In the genomic region with DNA sequence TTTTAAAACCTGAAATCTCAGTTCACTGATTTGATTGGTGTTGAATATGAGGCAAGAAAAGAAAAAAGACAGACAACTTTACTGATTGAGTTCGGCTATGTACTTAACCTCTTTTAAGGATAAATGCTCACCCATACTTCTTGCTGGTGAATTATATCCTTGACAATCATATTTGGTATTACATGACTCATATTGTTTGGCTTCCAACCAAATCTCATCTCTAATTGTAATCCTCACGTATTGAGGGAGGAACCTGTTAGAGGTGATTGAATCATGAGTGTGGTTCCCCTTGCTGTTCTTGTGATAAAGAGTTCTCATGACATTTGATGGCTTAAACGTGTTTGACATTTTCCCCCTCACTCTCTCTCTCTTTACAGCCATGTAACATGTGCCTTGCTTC, we compare ENCODE assay signal across 31 cellular contexts.
"Had no signal": no experiment of that assay in that cellular context is flagged by ENCODE, and none has a peak within 500 bp of the region (broad histone marks: within the 10 kb centered on the region; RNA-seq: fewer than 3 reads in every experiment).

No MANE protein-coding gene starts in this region.

- H3K27ac Mint-ChIP-seq: activated CD4-positive, alpha-beta memory T cell treated with anti-CD3 and anti-CD28 coated beads, Interleukin-2, amount 10 ng/mL, durations not matched to agents 7 days and 5 days; activated CD8-positive, alpha-beta memory T cell treated with anti-CD3 and anti-CD28 coated beads, Interleukin-2, amount 10 ng/mL, durations not matched to agents 7 days and 5 days; activated naive CD4-positive, alpha-beta T cell treated with anti-CD3 and anti-CD28 coated beads, Interleukin-2, amount 10 ng/mL, durations not matched to agents 7 days and 5 days; activated naive CD8-positive, alpha-beta T cell; activated naive CD8-positive, alpha-beta T cell treated with anti-CD3 and anti-CD28 coated beads, Interleukin-2, amount 50 U/mL, for 24 hours; brain had no signal

- H3K4me1 ChIP-seq: colonic mucosa had no signal

- H3K27ac ChIP-seq: cardiac muscle cell, colonic mucosa, WERI-Rb-1 had no signal

- H3K27me3 Mint-ChIP-seq: activated CD4-positive, alpha-beta memory T cell treated with anti-CD3 and anti-CD28 coated beads, Interleukin-2, amount 10 ng/mL, durations not matched to agents 7 days and 5 days; activated CD8-positive, alpha-beta memory T cell treated with anti-CD3 and anti-CD28 coated beads, Interleukin-2, amount 10 ng/mL, durations not matched to agents 7 days and 5 days; activated naive CD4-positive, alpha-beta T cell treated with anti-CD3 and anti-CD28 coated beads, Interleukin-2, amount 10 ng/mL, durations not matched to agents 7 days and 5 days; activated naive CD8-positive, alpha-beta T cell; activated naive CD8-positive, alpha-beta T cell treated with anti-CD3 and anti-CD28 coated beads, Interleukin-2, amount 50 U/mL, for 24 hours; central memory CD8-positive, alpha-beta T cell had no signal

- H3K36me3 ChIP-seq: cardiac muscle cell, colonic mucosa, MG63, WERI-Rb-1 had no signal

- H3K9me3 ChIP-seq: colonic mucosa, MG63 had no signal

- H3K36me3 Mint-ChIP-seq: activated CD8-positive, alpha-beta memory T cell treated with anti-CD3 and anti-CD28 coated beads, Interleukin-2, amount 10 ng/mL, durations not matched to agents 7 days and 5 days; activated naive CD4-positive, alpha-beta T cell treated with anti-CD3 and anti-CD28 coated beads, Interleukin-2, amount 10 ng/mL, durations not matched to agents 7 days and 5 days; activated naive CD8-positive, alpha-beta T cell; brain had no signal

- H3K4me3 ChIP-seq: cardiac muscle cell, colonic mucosa, MG63 had no signal

- H3K4me1 Mint-ChIP-seq: activated CD4-positive, alpha-beta memory T cell treated with anti-CD3 and anti-CD28 coated beads, Interleukin-2, amount 10 ng/mL, durations not matched to agents 7 days and 5 days; activated CD8-positive, alpha-beta memory T cell treated with anti-CD3 and anti-CD28 coated beads, Interleukin-2, amount 10 ng/mL, durations not matched to agents 7 days and 5 days; activated naive CD4-positive, alpha-beta T cell treated with anti-CD3 and anti-CD28 coated beads, Interleukin-2, amount 10 ng/mL, durations not matched to agents 7 days and 5 days; activated naive CD8-positive, alpha-beta T cell treated with anti-CD3 and anti-CD28 coated beads, Interleukin-2, amount 50 U/mL, for 24 hours; brain; central memory CD8-positive, alpha-beta T cell had no signal

- H3K4me3 Mint-ChIP-seq: activated CD4-positive, alpha-beta memory T cell treated with anti-CD3 and anti-CD28 coated beads, Interleukin-2, amount 10 ng/mL, durations not matched to agents 7 days and 5 days; activated CD8-positive, alpha-beta memory T cell treated with anti-CD3 and anti-CD28 coated beads, Interleukin-2, amount 10 ng/mL, durations not matched to agents 7 days and 5 days; activated naive CD4-positive, alpha-beta T cell treated with anti-CD3 and anti-CD28 coated beads, Interleukin-2, amount 10 ng/mL, durations not matched to agents 7 days and 5 days; activated naive CD8-positive, alpha-beta T cell; activated naive CD8-positive, alpha-beta T cell treated with anti-CD3 and anti-CD28 coated beads, Interleukin-2, amount 50 U/mL, for 24 hours; brain; central memory CD8-positive, alpha-beta T cell had no signal

- H3K9me3 Mint-ChIP-seq: brain had no signal

- ATAC-seq: activated CD8-positive, alpha-beta memory T cell treated with anti-CD3 and anti-CD28 coated beads, Interleukin-2, amount 10 ng/mL, durations not matched to agents 7 days and 5 days; activated naive CD8-positive, alpha-beta T cell treated with anti-CD3 and anti-CD28 coated beads, Interleukin-2, amount 50 U/mL, for 24 hours had no signal

- DNase-seq: activated CD4-positive, alpha-beta memory T cell treated with anti-CD3 and anti-CD28 coated beads, Interleukin-2, amount 10 ng/mL, durations not matched to agents 7 days and 5 days; activated CD4-positive, alpha-beta T cell treated with anti-CD3 and anti-CD28 coated beads for 1 hour; activated CD4-positive, alpha-beta T cell treated with anti-CD3 and anti-CD28 coated beads for 48 hours; activated CD4-positive, CD25-positive, alpha-beta regulatory T cell; activated CD8-positive, alpha-beta memory T cell treated with anti-CD3 and anti-CD28 coated beads for 24 hours; activated CD8-positive, alpha-beta memory T cell treated with anti-CD3 and anti-CD28 coated beads, Interleukin-2, amount 10 ng/mL, durations not matched to agents 7 days and 5 days; activated CD8-positive, alpha-beta memory T cell treated with anti-CD3 and anti-CD28 coated beads, Interleukin-2, amount 50 U/mL, for 48 hours; activated effector memory CD4-positive, alpha-beta T cell treated with Interleukin-2 at 50 U/mL for 16 hours; activated naive CD4-positive, alpha-beta T cell treated with anti-CD3 and anti-CD28 coated beads, Interleukin-2, amount 10 ng/mL, durations not matched to agents 7 days and 5 days; activated naive CD8-positive, alpha-beta T cell treated with anti-CD3 and anti-CD28 coated beads, Interleukin-2, amount 50 U/mL, for 24 hours; activated T-cell treated with anti-CD3 and anti-CD28 coated beads, Interleukin-2, amount 50 U/mL, for 48 hours; anterior cingulate cortex; colonic mucosa; MG63; NCI-H1048; NCI-H1105 treated with DMSO at 0.1 percent for 48 hours; NCI-H1436; NCI-H1694; NCI-H1930; NCI-H2081 treated with DMSO at 0.1 percent for 48 hours; NCI-H226; NCI-H446 treated with DMSO at 0.1 percent for 48 hours; NCI-H524; Right ventricle myocardium superior; RPMI8226; T1000; WERI-Rb-1 had no signal

- H3K27me3 ChIP-seq: cardiac muscle cell, colonic mucosa, MG63 had no signal
